In genomic region chr13:101475536-101475935, GRCh38 we compare ENCODE assay signal across 1 cellular context.
TF ChIP-seq lines count a peak whose summit lies in the region.

No MANE protein-coding gene starts in this region.

TF ChIP-seq in WTC11, 78 proteins besides CTCF, POLR2A, EP300 and RAD21 (continued from another document):
- TF ChIP-seq FOXP4 (CRISPR knock-in tag; IDR thresholded peaks at IDR 0.05) (no peak), E2F4 (CRISPR knock-in tag; IDR thresholded peaks at IDR 0.05; ENCODE audit: borderline replicate concordance, low read depth) (no peak), AFF4 (CRISPR knock-in tag; IDR thresholded peaks at IDR 0.05; ENCODE audit: borderline replicate concordance) (no peak), ATF3 (CRISPR knock-in tag; conservative IDR thresholded peaks at IDR 0.05) (no peak), IRF2 (CRISPR knock-in tag; IDR thresholded peaks at IDR 0.05; ENCODE audit: borderline replicate concordance, low read depth) (no peak), ZNF423 (CRISPR knock-in tag; IDR thresholded peaks at IDR 0.05) (no peak), GTF2I (CRISPR knock-in tag; conservative IDR thresholded peaks at IDR 0.05) (no peak), ZNF671 (CRISPR knock-in tag; IDR thresholded peaks at IDR 0.05) (no peak), PRDM15 (CRISPR knock-in tag; IDR thresholded peaks at IDR 0.05) (no peak), STAT6 (CRISPR knock-in tag; conservative IDR thresholded peaks at IDR 0.05; ENCODE audit: low read depth) (no peak), PREB (CRISPR knock-in tag; IDR thresholded peaks at IDR 0.05; ENCODE audit: borderline replicate concordance) (no peak), ZBTB21 (CRISPR knock-in tag; IDR thresholded peaks at IDR 0.05; ENCODE audit: borderline replicate concordance) (no peak)
